Comparison of ENCODE assay signal across 1 cellular context in genomic region chr19:35545001-35545854, GRCh38.
TF ChIP-seq lines count a peak whose summit lies in the region.

Gene TMEM147 (plus strand): TSS chr19:35545626. CDS start chr19:35545740, 114 bp downstream.

TF ChIP-seq in HepG2, 621 proteins besides CTCF, POLR2A, EP300 and RAD21 (continued from another document and continues in another):
- TF ChIP-seq, protein P1, sequence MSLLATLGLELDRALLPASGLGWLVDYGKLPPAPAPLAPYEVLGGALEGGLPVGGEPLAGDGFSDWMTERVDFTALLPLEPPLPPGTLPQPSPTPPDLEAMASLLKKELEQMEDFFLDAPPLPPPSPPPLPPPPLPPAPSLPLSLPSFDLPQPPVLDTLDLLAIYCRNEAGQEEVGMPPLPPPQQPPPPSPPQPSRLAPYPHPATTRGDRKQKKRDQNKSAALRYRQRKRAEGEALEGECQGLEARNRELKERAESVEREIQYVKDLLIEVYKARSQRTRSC (CRISPR knock-in tag; IDR thresholded peaks at IDR 0.05; ENCODE audit: low read depth), result no peak
- TF ChIP-seq MAFK (conservative IDR thresholded peaks at IDR 0.05 in 1 of 2, IDR thresholded peaks at IDR 0.05 in 1 of 2; ENCODE audit: low read length in 2 of 2) (no peak), NFYC (CRISPR knock-in tag; IDR thresholded peaks at IDR 0.05) (peak; percentile 44; the same call in 1 of the 2 replicates), SIN3A (IDR thresholded peaks at IDR 0.05; ENCODE audit: borderline replicate concordance, low read depth, low read length) (peak; percentile 72), ZNF879 (CRISPR knock-in tag; IDR thresholded peaks at IDR 0.05) (no peak), ZNF552 (CRISPR knock-in tag; IDR thresholded peaks at IDR 0.05; ENCODE audit: borderline replicate concordance) (peak; percentile 71; the same call in 1 of the 2 replicates), ZNF674 (CRISPR knock-in tag; IDR thresholded peaks at IDR 0.05; ENCODE audit: low read depth) (no peak), HOXA9 (CRISPR knock-in tag; IDR thresholded peaks at IDR 0.05; ENCODE audit: borderline replicate concordance) (no peak), ATF6 (CRISPR knock-in tag; conservative IDR thresholded peaks at IDR 0.05) (no peak), HMG20B (CRISPR knock-in tag; conservative IDR thresholded peaks at IDR 0.05) (no peak), SATB2 (CRISPR knock-in tag; IDR thresholded peaks at IDR 0.05) (no peak; the same call in 1 of the 2 replicates), FOXO1 (CRISPR knock-in tag; IDR thresholded peaks at IDR 0.05) (no peak; the same call in 1 of the 2 replicates), MTF2 (CRISPR knock-in tag; IDR thresholded peaks at IDR 0.05; ENCODE audit: borderline replicate concordance) (no peak), NR1H2 (CRISPR knock-in tag; IDR thresholded peaks at IDR 0.05; ENCODE audit: borderline replicate concordance, low read depth) (no peak), NFYB (CRISPR knock-in tag; IDR thresholded peaks at IDR 0.05) (peak; percentile 61), USF2 (IDR thresholded peaks at IDR 0.05; ENCODE audit: low read depth, low read length) (peak; percentile 26; the same call in 1 of the 2 replicates), USF2 (CRISPR knock-in tag; IDR thresholded peaks at IDR 0.05; ENCODE audit: borderline replicate concordance) (peak; percentile 68; the same call in 1 of the 2 replicates), ZNF326 (CRISPR knock-in tag; IDR thresholded peaks at IDR 0.05; ENCODE audit: borderline replicate concordance) (no peak), NR2C2 (CRISPR knock-in tag; IDR thresholded peaks at IDR 0.05; ENCODE audit: borderline replicate concordance) (peak; percentile 74), NFE2L2 (IDR thresholded peaks at IDR 0.05; ENCODE audit: low read length) (no peak), TBP (CRISPR knock-in tag; IDR thresholded peaks at IDR 0.05) (no peak), ZBTB49 (CRISPR knock-in tag; IDR thresholded peaks at IDR 0.05; ENCODE audit: borderline replicate concordance) (no peak), ETV6 (CRISPR knock-in tag; conservative IDR thresholded peaks at IDR 0.05) (0 out of 2 replicates have a peak, but pooled peaks have one; percentile 23), DR1 (CRISPR knock-in tag; IDR thresholded peaks at IDR 0.05) (peak; percentile 50; the same call in 1 of the 2 replicates), ARID2 (CRISPR knock-in tag; IDR thresholded peaks at IDR 0.05; ENCODE audit: borderline replicate concordance) (0 out of 2 replicates have a peak, but pooled peaks have one; percentile 82), RCOR2 (CRISPR knock-in tag; IDR thresholded peaks at IDR 0.05) (no peak), TGIF2 (CRISPR knock-in tag; IDR thresholded peaks at IDR 0.05) (peak; percentile 90), ZNF720 (CRISPR knock-in tag; IDR thresholded peaks at IDR 0.05) (no peak), ZNF382 (CRISPR knock-in tag; IDR thresholded peaks at IDR 0.05; ENCODE audit: borderline replicate concordance) (no peak), ZFX (CRISPR knock-in tag; IDR thresholded peaks at IDR 0.05; ENCODE audit: low read depth) (peak; percentile 94)
- TF ChIP-seq, protein P2, sequence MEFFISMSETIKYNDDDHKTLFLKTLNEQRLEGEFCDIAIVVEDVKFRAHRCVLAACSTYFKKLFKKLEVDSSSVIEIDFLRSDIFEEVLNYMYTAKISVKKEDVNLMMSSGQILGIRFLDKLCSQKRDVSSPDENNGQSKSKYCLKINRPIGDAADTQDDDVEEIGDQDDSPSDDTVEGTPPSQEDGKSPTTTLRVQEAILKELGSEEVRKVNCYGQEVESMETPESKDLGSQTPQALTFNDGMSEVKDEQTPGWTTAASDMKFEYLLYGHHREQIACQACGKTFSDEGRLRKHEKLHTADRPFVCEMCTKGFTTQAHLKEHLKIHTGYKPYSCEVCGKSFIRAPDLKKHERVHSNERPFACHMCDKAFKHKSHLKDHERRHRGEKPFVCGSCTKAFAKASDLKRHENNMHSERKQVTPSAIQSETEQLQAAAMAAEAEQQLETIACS (CRISPR knock-in tag; IDR thresholded peaks at IDR 0.05), result peak; percentile 59; the same call in 1 of the 2 replicates
- TF ChIP-seq, protein P3, sequence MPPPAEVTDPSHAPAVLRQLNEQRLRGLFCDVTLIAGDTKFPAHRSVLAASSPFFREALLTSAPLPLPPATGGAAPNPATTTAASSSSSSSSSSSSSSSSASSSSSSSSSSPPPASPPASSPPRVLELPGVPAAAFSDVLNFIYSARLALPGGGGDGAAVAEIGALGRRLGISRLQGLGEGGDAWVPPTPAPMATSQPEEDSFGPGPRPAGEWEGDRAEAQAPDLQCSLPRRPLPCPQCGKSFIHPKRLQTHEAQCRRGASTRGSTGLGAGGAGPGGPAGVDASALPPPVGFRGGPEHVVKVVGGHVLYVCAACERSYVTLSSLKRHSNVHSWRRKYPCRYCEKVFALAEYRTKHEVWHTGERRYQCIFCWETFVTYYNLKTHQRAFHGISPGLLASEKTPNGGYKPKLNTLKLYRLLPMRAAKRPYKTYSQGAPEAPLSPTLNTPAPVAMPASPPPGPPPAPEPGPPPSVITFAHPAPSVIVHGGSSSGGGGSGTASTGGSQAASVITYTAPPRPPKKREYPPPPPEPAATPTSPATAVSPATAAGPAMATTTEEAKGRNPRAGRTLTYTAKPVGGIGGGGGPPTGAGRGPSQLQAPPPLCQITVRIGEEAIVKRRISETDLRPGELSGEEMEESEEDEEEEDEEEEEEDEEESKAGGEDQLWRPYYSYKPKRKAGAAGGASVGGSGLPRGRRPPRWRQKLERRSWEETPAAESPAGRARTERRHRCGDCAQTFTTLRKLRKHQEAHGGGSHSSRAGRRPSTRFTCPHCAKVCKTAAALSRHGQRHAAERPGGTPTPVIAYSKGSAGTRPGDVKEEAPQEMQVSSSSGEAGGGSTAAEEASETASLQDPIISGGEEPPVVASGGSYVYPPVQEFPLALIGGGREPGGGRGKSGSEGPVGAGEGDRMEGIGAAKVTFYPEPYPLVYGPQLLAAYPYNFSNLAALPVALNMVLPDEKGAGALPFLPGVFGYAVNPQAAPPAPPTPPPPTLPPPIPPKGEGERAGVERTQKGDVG (CRISPR knock-in tag; IDR thresholded peaks at IDR 0.05; ENCODE audit: borderline replicate concordance), result no peak
- TF ChIP-seq, protein P4, sequence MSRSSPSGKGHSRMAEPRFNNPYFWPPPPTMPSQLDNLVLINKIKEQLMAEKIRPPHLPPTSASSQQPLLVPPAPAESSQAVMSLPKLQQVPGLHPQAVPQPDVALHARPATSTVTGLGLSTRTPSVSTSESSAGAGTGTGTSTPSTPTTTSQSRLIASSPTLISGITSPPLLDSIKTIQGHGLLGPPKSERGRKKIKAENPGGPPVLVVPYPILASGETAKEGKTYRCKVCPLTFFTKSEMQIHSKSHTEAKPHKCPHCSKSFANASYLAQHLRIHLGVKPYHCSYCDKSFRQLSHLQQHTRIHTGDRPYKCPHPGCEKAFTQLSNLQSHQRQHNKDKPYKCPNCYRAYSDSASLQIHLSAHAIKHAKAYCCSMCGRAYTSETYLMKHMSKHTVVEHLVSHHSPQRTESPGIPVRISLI (CRISPR knock-in tag; IDR thresholded peaks at IDR 0.05; ENCODE audit: borderline replicate concordance), result no peak
- TF ChIP-seq, protein P5, sequence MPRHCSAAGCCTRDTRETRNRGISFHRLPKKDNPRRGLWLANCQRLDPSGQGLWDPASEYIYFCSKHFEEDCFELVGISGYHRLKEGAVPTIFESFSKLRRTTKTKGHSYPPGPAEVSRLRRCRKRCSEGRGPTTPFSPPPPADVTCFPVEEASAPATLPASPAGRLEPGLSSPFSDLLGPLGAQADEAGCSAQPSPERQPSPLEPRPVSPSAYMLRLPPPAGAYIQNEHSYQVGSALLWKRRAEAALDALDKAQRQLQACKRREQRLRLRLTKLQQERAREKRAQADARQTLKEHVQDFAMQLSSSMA (CRISPR knock-in tag; IDR thresholded peaks at IDR 0.05), result no peak
- TF ChIP-seq, protein P6, sequence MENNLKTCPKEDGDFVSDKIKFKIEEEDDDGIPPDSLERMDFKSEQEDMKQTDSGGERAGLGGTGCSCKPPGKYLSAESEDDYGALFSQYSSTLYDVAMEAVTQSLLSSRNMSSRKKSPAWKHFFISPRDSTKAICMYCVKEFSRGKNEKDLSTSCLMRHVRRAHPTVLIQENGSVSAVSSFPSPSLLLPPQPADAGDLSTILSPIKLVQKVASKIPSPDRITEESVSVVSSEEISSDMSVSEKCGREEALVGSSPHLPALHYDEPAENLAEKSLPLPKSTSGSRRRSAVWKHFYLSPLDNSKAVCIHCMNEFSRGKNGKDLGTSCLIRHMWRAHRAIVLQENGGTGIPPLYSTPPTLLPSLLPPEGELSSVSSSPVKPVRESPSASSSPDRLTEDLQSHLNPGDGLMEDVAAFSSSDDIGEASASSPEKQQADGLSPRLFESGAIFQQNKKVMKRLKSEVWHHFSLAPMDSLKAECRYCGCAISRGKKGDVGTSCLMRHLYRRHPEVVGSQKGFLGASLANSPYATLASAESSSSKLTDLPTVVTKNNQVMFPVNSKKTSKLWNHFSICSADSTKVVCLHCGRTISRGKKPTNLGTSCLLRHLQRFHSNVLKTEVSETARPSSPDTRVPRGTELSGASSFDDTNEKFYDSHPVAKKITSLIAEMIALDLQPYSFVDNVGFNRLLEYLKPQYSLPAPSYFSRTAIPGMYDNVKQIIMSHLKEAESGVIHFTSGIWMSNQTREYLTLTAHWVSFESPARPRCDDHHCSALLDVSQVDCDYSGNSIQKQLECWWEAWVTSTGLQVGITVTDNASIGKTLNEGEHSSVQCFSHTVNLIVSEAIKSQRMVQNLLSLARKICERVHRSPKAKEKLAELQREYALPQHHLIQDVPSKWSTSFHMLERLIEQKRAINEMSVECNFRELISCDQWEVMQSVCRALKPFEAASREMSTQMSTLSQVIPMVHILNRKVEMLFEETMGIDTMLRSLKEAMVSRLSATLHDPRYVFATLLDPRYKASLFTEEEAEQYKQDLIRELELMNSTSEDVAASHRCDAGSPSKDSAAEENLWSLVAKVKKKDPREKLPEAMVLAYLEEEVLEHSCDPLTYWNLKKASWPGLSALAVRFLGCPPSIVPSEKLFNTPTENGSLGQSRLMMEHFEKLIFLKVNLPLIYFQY (CRISPR knock-in tag; IDR thresholded peaks at IDR 0.05; ENCODE audit: borderline replicate concordance), result no peak
- TF ChIP-seq, protein P7, sequence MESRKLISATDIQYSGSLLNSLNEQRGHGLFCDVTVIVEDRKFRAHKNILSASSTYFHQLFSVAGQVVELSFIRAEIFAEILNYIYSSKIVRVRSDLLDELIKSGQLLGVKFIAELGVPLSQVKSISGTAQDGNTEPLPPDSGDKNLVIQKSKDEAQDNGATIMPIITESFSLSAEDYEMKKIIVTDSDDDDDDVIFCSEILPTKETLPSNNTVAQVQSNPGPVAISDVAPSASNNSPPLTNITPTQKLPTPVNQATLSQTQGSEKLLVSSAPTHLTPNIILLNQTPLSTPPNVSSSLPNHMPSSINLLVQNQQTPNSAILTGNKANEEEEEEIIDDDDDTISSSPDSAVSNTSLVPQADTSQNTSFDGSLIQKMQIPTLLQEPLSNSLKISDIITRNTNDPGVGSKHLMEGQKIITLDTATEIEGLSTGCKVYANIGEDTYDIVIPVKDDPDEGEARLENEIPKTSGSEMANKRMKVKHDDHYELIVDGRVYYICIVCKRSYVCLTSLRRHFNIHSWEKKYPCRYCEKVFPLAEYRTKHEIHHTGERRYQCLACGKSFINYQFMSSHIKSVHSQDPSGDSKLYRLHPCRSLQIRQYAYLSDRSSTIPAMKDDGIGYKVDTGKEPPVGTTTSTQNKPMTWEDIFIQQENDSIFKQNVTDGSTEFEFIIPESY (CRISPR knock-in tag; IDR thresholded peaks at IDR 0.05), result no peak
- TF ChIP-seq, protein P8, sequence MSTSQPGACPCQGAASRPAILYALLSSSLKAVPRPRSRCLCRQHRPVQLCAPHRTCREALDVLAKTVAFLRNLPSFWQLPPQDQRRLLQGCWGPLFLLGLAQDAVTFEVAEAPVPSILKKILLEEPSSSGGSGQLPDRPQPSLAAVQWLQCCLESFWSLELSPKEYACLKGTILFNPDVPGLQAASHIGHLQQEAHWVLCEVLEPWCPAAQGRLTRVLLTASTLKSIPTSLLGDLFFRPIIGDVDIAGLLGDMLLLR (CRISPR knock-in tag; IDR thresholded peaks at IDR 0.05), result peak; percentile 64
